In the genomic region with DNA sequence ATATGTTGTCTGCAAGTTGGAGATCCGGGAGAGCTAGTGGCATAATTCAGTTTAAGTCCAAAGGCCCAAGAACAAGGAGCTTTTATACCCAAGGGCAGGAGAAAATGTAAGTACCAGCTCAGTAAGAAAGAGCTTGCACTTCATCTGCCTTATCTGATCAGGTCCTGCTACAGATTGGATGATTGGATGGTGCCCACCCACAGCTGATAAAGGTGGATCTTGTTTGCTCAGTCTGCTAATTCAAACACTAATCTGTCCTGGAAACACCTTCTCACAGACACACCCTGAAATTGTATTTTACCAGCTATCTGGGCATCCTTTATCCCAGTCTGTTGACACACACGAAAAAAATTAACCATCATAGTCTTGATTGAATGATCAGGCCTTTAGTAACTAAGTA, we compare ENCODE assay signal across 30 cellular contexts.
"Had no signal": no experiment of that assay in that cellular context is flagged by ENCODE, and none has a peak within 500 bp of the region (broad histone marks: within the 10 kb centered on the region; RNA-seq: fewer than 3 reads in every experiment).

No MANE protein-coding gene starts in this region.

- H3K27me3 ChIP-seq: brain microvascular endothelial cell, dorsolateral prefrontal cortex, esophagus muscularis mucosa, foreskin keratinocyte, gastrocnemius medialis, heart left ventricle had no signal

- H3K9me3 ChIP-seq: esophagus muscularis mucosa, gastrocnemius medialis, heart left ventricle had no signal

- H3K4me3 Mint-ChIP-seq: activated B cell treated with CpG ODN at 0.5 μM for 24 hours; activated CD8-positive, alpha-beta T cell treated with anti-CD3 and anti-CD28 coated beads for 36 hours; activated naive CD8-positive, alpha-beta T cell; activated T-cell treated with anti-CD3 and anti-CD28 coated beads, Interleukin-2, amount 50 U/mL, for 4 hours; activated T-helper 17 cell treated with anti-CD3 and anti-CD28 coated beads, Interleukin-2, amount 50 U/mL, for 72 hours; central memory CD8-positive, alpha-beta T cell; dendritic cell treated with granulocyte-macrophage colony-stimulating factor and Interleukin-4, amounts not matched to agents 40 ng/mL and 50 ng/mL, for 4 days; T-helper 2 cell treated with Interferon-gamma antibody and Interleukin-4, amounts not matched to agents 5 μg/mL and 100 μg/mL, for 36 hours had no signal

- H3K36me3 Mint-ChIP-seq: activated naive CD8-positive, alpha-beta T cell had no signal

- H3K4me1 Mint-ChIP-seq: activated B cell treated with CpG ODN at 0.5 μM for 24 hours; activated T-helper 17 cell treated with anti-CD3 and anti-CD28 coated beads, Interleukin-2, amount 50 U/mL, for 72 hours; central memory CD8-positive, alpha-beta T cell had no signal

- H3K9me3 Mint-ChIP-seq: activated B cell treated with CpG ODN at 0.5 μM for 24 hours; activated CD8-positive, alpha-beta T cell treated with anti-CD3 and anti-CD28 coated beads for 36 hours; activated T-cell treated with anti-CD3 and anti-CD28 coated beads, Interleukin-2, amount 50 U/mL, for 4 hours; activated T-helper 17 cell treated with anti-CD3 and anti-CD28 coated beads, Interleukin-2, amount 50 U/mL, for 72 hours; central memory CD8-positive, alpha-beta T cell; dendritic cell treated with granulocyte-macrophage colony-stimulating factor and Interleukin-4, amounts not matched to agents 40 ng/mL and 50 ng/mL, for 4 days; T-helper 2 cell treated with Interferon-gamma antibody and Interleukin-4, amounts not matched to agents 5 μg/mL and 100 μg/mL, for 36 hours had no signal

- H3K4me1 ChIP-seq: esophagus muscularis mucosa, foreskin keratinocyte, gastrocnemius medialis, heart left ventricle had no signal

- H3K27ac Mint-ChIP-seq: activated B cell treated with CpG ODN at 0.5 μM for 24 hours; activated CD8-positive, alpha-beta T cell treated with anti-CD3 and anti-CD28 coated beads for 36 hours; activated naive CD8-positive, alpha-beta T cell; activated T-helper 17 cell treated with anti-CD3 and anti-CD28 coated beads, Interleukin-2, amount 50 U/mL, for 72 hours; dendritic cell treated with granulocyte-macrophage colony-stimulating factor and Interleukin-4, amounts not matched to agents 40 ng/mL and 50 ng/mL, for 4 days; T-helper 2 cell treated with Interferon-gamma antibody and Interleukin-4, amounts not matched to agents 5 μg/mL and 100 μg/mL, for 36 hours had no signal

- H3K36me3 ChIP-seq: brain microvascular endothelial cell, esophagus muscularis mucosa, gastrocnemius medialis, heart left ventricle, WERI-Rb-1 had no signal

- DNase-seq: activated B cell treated with CpG ODN at 0.5 μM for 24 hours; activated CD4-positive, alpha-beta T cell treated with anti-CD3 and anti-CD28 coated beads for 48 hours; activated CD4-positive, alpha-beta T cell treated with anti-CD3 and anti-CD28 coated beads, Interleukin-2, amount 50 U/mL, for 1 hour; activated CD4-positive, alpha-beta T cell treated with anti-CD3 and anti-CD28 coated beads, Interleukin-2, amount 50 U/mL, for 48 hours; activated CD8-positive, alpha-beta memory T cell treated with anti-CD3 and anti-CD28 coated beads for 24 hours; activated CD8-positive, alpha-beta T cell treated with anti-CD3 and anti-CD28 coated beads for 36 hours; activated effector memory CD4-positive, alpha-beta T cell treated with Interleukin-2 at 50 U/mL for 16 hours; activated gamma-delta T cell treated with Interleukin-2 at 50 U/mL for 16 hours; activated naive CD4-positive, alpha-beta T cell treated with anti-CD3 and anti-CD28 coated beads, Interleukin-2, amount 50 U/mL, for 16 hours; activated naive CD4-positive, alpha-beta T cell treated with Interleukin-2 at 50 U/mL for 16 hours; activated T-cell treated with anti-CD3 and anti-CD28 coated beads, Interleukin-2, amount 50 U/mL, for 4 hours; amniotic stem cell; anterior cingulate cortex; brain microvascular endothelial cell; dorsolateral prefrontal cortex; effector memory CD4-positive, alpha-beta T cell; erythroblast; foreskin keratinocyte; gastrocnemius medialis; glutamatergic neuron; heart left ventricle; T1000; WERI-Rb-1 had no signal

- H3K4me3 ChIP-seq: coronary artery, dorsolateral prefrontal cortex, esophagus muscularis mucosa, gastrocnemius medialis, heart left ventricle had no signal

- H3K27ac ChIP-seq: brain microvascular endothelial cell, coronary artery, dorsolateral prefrontal cortex, esophagus muscularis mucosa, foreskin keratinocyte, gastrocnemius medialis, heart left ventricle, WERI-Rb-1 had no signal

- H3K27me3 Mint-ChIP-seq: activated B cell treated with CpG ODN at 0.5 μM for 24 hours; activated CD8-positive, alpha-beta T cell treated with anti-CD3 and anti-CD28 coated beads for 36 hours; activated T-helper 17 cell treated with anti-CD3 and anti-CD28 coated beads, Interleukin-2, amount 50 U/mL, for 72 hours; central memory CD8-positive, alpha-beta T cell; dendritic cell treated with granulocyte-macrophage colony-stimulating factor and Interleukin-4, amounts not matched to agents 40 ng/mL and 50 ng/mL, for 4 days had no signal
